In genomic region chr15:63968122-63968524, GRCh38 we compare ENCODE assay signal across 19 cellular contexts.
DNase-seq lines count a peak whose midpoint lies in the region; ATAC-seq and TF ChIP-seq lines count a peak whose summit lies in the region.
"Had no signal": no experiment of that assay in that cellular context is flagged by ENCODE, and none has a peak within 500 bp of the region (broad histone marks: within the 10 kb centered on the region; RNA-seq: fewer than 3 reads in every experiment).

No MANE protein-coding gene starts in this region.

- H3K27ac Mint-ChIP-seq in T-helper 17 cell (peak overlapping the region; percentile 97), endothelial cell (ENCODE audit: unreplicated experiment) (peak overlapping the region; percentile 30)

- H3K27ac ChIP-seq in lower lobe of right lung (peak overlapping the region; percentile 77), suprapubic skin (peak overlapping the region; percentile 19)
- H3K27ac ChIP-seq: ascending aorta had no signal

- H3K9me3 ChIP-seq in T-helper 17 cell (ENCODE audit: control insufficient read depth, low read length, poor library complexity, severe bottlenecking) (no peaks in the 10 kb centered on the region), lower lobe of right lung (no peaks in the 10 kb centered on the region), suprapubic skin (no peaks in the 10 kb centered on the region)
- H3K9me3 ChIP-seq: ascending aorta had no signal

- no peak overlapping the region for H3K4me3 Mint-ChIP-seq in T-helper 17 cell
- no peak overlapping the region for H3K4me3 Mint-ChIP-seq in endothelial cell (ENCODE audit: unreplicated experiment)
- H3K4me3 Mint-ChIP-seq: activated naive CD4-positive, alpha-beta T cell treated with anti-CD3 and anti-CD28 coated beads, Interleukin-2, amount 50 U/mL, for 24 hours had no signal

- TF ChIP-seq EP300 in suprapubic skin (IDR thresholded peaks at IDR 0.05), result no peak

- no peak overlapping the region for H3K4me3 ChIP-seq in lower lobe of right lung
- no peak overlapping the region for H3K4me3 ChIP-seq in suprapubic skin
- H3K4me3 ChIP-seq: ascending aorta had no signal

- H3K36me3 Mint-ChIP-seq in T-helper 17 cell (ENCODE audit: low read depth) (peaks cover 2% of the 10 kb centered on the region), endothelial cell (ENCODE audit: low read depth, unreplicated experiment) (peaks cover 20% of the 10 kb centered on the region)

- intact Hi-C loops in lower lobe of right lung (cut with DNase I), result no loop called here

- ATAC-seq in T-helper 17 cell (no peak), lower lobe of right lung (peak; percentile 35 to 54)
- ATAC-seq: sciatic nerve, SK-N-SH treated with all-trans-retinoic acid at 6 μM for 48 hours had no signal

- peaks cover 24% of the 10 kb centered on the region for H3K4me1 Mint-ChIP-seq in T-helper 17 cell
- peaks cover 40% of the 10 kb centered on the region for H3K4me1 Mint-ChIP-seq in endothelial cell (ENCODE audit: unreplicated experiment)

- H3K36me3 ChIP-seq in lower lobe of right lung (peaks cover 4% of the 10 kb centered on the region), suprapubic skin (peaks cover 5% of the 10 kb centered on the region)
- H3K36me3 ChIP-seq: ascending aorta had no signal

- no peak for DNase-seq in T-helper 17 cell
- no peak for DNase-seq in endothelial cell (ENCODE audit: low spot score)
- DNase-seq in lower lobe of right lung, result no peak
- DNase-seq in suprapubic skin (ENCODE audit: low spot score in 2 of 2), result no peak
- no peak for DNase-seq in activated gamma-delta T cell treated with Interleukin-2 at 50 U/mL for 16 hours
- DNase-seq in central memory CD4-positive, alpha-beta T cell, result no peak
- DNase-seq in COLO668 (lab: John Stamatoyannopoulos, UW; ENCODE audit: unreplicated experiment), result no peak
- DNase-seq: activated T-cell treated with anti-CD3 and anti-CD28 coated beads, Interleukin-2, amount 50 U/mL, for 1 hour; AML-193; DMS79 treated with DMSO at 0.1 percent for 48 hours; mammary epithelial cell; NCI-H1105; NCI-H2081 treated with DMSO at 0.1 percent for 48 hours; NCI-H510A; RPMI8226 had no signal

- H3K27me3 Mint-ChIP-seq in T-helper 17 cell (peaks cover 5% of the 10 kb centered on the region), endothelial cell (ENCODE audit: unreplicated experiment) (peaks cover 5% of the 10 kb centered on the region)

- no peaks in the 10 kb centered on the region for H3K27me3 ChIP-seq in lower lobe of right lung (ENCODE audit: low read depth)
- no peaks in the 10 kb centered on the region for H3K27me3 ChIP-seq in suprapubic skin
- H3K27me3 ChIP-seq: ascending aorta had no signal

- TF ChIP-seq POLR2A in suprapubic skin (IDR thresholded peaks at IDR 0.05), result no peak

- H3K9me3 Mint-ChIP-seq in endothelial cell (ENCODE audit: unreplicated experiment), result peaks cover 8% of the 10 kb centered on the region

- WGBS in suprapubic skin, result 87% methylated on average over 3 of the region's 4 CpGs

- no peak for TF ChIP-seq CTCF in endothelial cell (IDR thresholded peaks at IDR 0.05; ENCODE audit: unreplicated experiment)
- no peak for TF ChIP-seq CTCF in lower lobe of right lung (IDR thresholded peaks at IDR 0.05)
- TF ChIP-seq CTCF in suprapubic skin (IDR thresholded peaks at IDR 0.05), result no peak

- peaks cover 48% of the 10 kb centered on the region for H3K4me1 ChIP-seq in lower lobe of right lung
- H3K4me1 ChIP-seq in suprapubic skin, result peaks cover 16% of the 10 kb centered on the region
- H3K4me1 ChIP-seq: ascending aorta had no signal
